ENCODE assay signal across 8 cellular contexts in genomic region chr5:171977244-171977932, GRCh38. TPM values are rescaled to one million over a fixed set of nuclear protein-coding genes. Genes with fewer than 3 reads are reported as not detected.
DNase-seq lines count a peak whose midpoint lies in the region; ATAC-seq and TF ChIP-seq lines count a peak whose summit lies in the region.
"Not testable (repeated sequence)": the region's sequence is repeated elsewhere in the genome, so short reads cannot be mapped to it uniquely, and the experiment has no call there.

No MANE protein-coding gene starts in this region.

- H3K36me3 ChIP-seq in BLaER1, result peaks cover 56% of the 10 kb centered on the region
- H3K36me3 ChIP-seq in OCI-LY3 (replicated peaks; ENCODE audit: low read depth, low read length), result peaks cover 56% of the 10 kb centered on the region

- DNase-seq in central memory CD8-positive, alpha-beta T cell (ENCODE audit: low spot score in 2 of 2); naive B cell: not testable (repeated sequence)

- H3K9ac ChIP-seq in BLaER1; OCI-LY3 (ENCODE audit: low read length): not testable (repeated sequence)

- H3K36me3 Mint-ChIP-seq in activated T-helper 17 cell treated with anti-CD3 and anti-CD28 coated beads, Interleukin-2, amount 50 U/mL, for 72 hours (ENCODE audit: low read depth), result peaks cover 25% of the 10 kb centered on the region
- not testable (repeated sequence) for H3K36me3 Mint-ChIP-seq in central memory CD8-positive, alpha-beta T cell (ENCODE audit: insufficient read depth); naive B cell
- peaks cover 59% of the 10 kb centered on the region for H3K36me3 Mint-ChIP-seq in stimulated activated naive CD8-positive, alpha-beta T cell treated with anti-CD3 and anti-CD28 coated beads, Interleukin-15, Interleukin-2, amounts not matched to agents 100 ng/mL and 50 ng/mL, for 24 hours (ENCODE audit: low read depth)

- H3K9me3 Mint-ChIP-seq in activated T-helper 17 cell treated with anti-CD3 and anti-CD28 coated beads, Interleukin-2, amount 50 U/mL, for 72 hours; central memory CD8-positive, alpha-beta T cell: not testable (repeated sequence)
- peaks cover 0 to 42% (median 18%) of the 10 kb centered on the region in 7 donors for H3K9me3 Mint-ChIP-seq in naive B cell
- peaks cover 12% of the 10 kb centered on the region for H3K9me3 Mint-ChIP-seq in stimulated activated naive CD8-positive, alpha-beta T cell treated with anti-CD3 and anti-CD28 coated beads, Interleukin-15, Interleukin-2, amounts not matched to agents 100 ng/mL and 50 ng/mL, for 24 hours

- H3K4me3 Mint-ChIP-seq in activated T-helper 17 cell treated with anti-CD3 and anti-CD28 coated beads, Interleukin-2, amount 50 U/mL, for 72 hours, result peak overlapping the region; percentile 15
- H3K4me3 Mint-ChIP-seq in central memory CD8-positive, alpha-beta T cell, result not testable (repeated sequence)
- peak overlapping the region; percentile 63 to 89 (median 78) for H3K4me3 Mint-ChIP-seq in naive B cell
- H3K4me3 Mint-ChIP-seq in stimulated activated naive CD8-positive, alpha-beta T cell treated with anti-CD3 and anti-CD28 coated beads, Interleukin-15, Interleukin-2, amounts not matched to agents 100 ng/mL and 50 ng/mL, for 24 hours, result peak overlapping the region; percentile 21

- not testable (repeated sequence) for H3K27me3 Mint-ChIP-seq in activated T-helper 17 cell treated with anti-CD3 and anti-CD28 coated beads, Interleukin-2, amount 50 U/mL, for 72 hours; central memory CD8-positive, alpha-beta T cell; naive B cell; stimulated activated naive CD8-positive, alpha-beta T cell treated with anti-CD3 and anti-CD28 coated beads, Interleukin-15, Interleukin-2, amounts not matched to agents 100 ng/mL and 50 ng/mL, for 24 hours

- TF ChIP-seq CTCF in OCI-LY3 (IDR thresholded peaks at IDR 0.05; ENCODE audit: low read depth, low read length), result not testable (repeated sequence)

- not testable (repeated sequence) for H3K27me3 ChIP-seq in BLaER1; OCI-LY3 (ENCODE audit: low read depth, low read length)

- H3K4me1 Mint-ChIP-seq in activated T-helper 17 cell treated with anti-CD3 and anti-CD28 coated beads, Interleukin-2, amount 50 U/mL, for 72 hours, result peaks cover 23% of the 10 kb centered on the region
- H3K4me1 Mint-ChIP-seq in central memory CD8-positive, alpha-beta T cell, result peaks cover 55% of the 10 kb centered on the region
- peaks cover 49 to 82% (median 69%) of the 10 kb centered on the region in 3 donors for H3K4me1 Mint-ChIP-seq in naive B cell
- peaks cover 74% of the 10 kb centered on the region for H3K4me1 Mint-ChIP-seq in stimulated activated naive CD8-positive, alpha-beta T cell treated with anti-CD3 and anti-CD28 coated beads, Interleukin-15, Interleukin-2, amounts not matched to agents 100 ng/mL and 50 ng/mL, for 24 hours (ENCODE audit: low read depth)

- peak overlapping the region; percentile 56 for H3K4me2 ChIP-seq in BLaER1
- peak overlapping the region; percentile 32; the same call in 1 of the 2 replicates for H3K4me2 ChIP-seq in OCI-LY3 (ENCODE audit: low read length)

- not testable (repeated sequence) for H3K27ac Mint-ChIP-seq in activated T-helper 17 cell treated with anti-CD3 and anti-CD28 coated beads, Interleukin-2, amount 50 U/mL, for 72 hours
- peak overlapping the region; percentile 70 for H3K27ac Mint-ChIP-seq in central memory CD8-positive, alpha-beta T cell (ENCODE audit: low read depth)
- peak overlapping the region; percentile 36 to 93 (median 90) for H3K27ac Mint-ChIP-seq in naive B cell
- peak overlapping the region; percentile 61 for H3K27ac Mint-ChIP-seq in stimulated activated naive CD8-positive, alpha-beta T cell treated with anti-CD3 and anti-CD28 coated beads, Interleukin-15, Interleukin-2, amounts not matched to agents 100 ng/mL and 50 ng/mL, for 24 hours

- H3K79me2 ChIP-seq in OCI-LY3 (ENCODE audit: low read length), result peaks cover 90% of the 10 kb centered on the region

- peak; percentile 21 for ATAC-seq in GM18502 (IDR thresholded peaks at IDR 0.05; ENCODE audit: poor library complexity, unreplicated experiment)
- peak; percentile 18 for ATAC-seq in HG02610 (IDR thresholded peaks at IDR 0.05; ENCODE audit: unreplicated experiment)
- not testable (repeated sequence) for ATAC-seq in activated T-helper 17 cell treated with anti-CD3 and anti-CD28 coated beads, Interleukin-2, amount 50 U/mL, for 72 hours (replicated peaks); central memory CD8-positive, alpha-beta T cell (replicated peaks; ENCODE audit: extremely low read depth, poor library complexity, severe bottlenecking)
- ATAC-seq in naive B cell (ENCODE audit: low read depth in 2 of 2), result peak in 1 of 2 donors; percentile 18

- H3K9me3 ChIP-seq in BLaER1 (peaks cover 46% of the 10 kb centered on the region), OCI-LY3 (ENCODE audit: insufficient read depth, low read length) (peaks cover 32% of the 10 kb centered on the region; the same call in 1 of the 2 replicates)

- H3K4me1 ChIP-seq in BLaER1 (peaks cover 21% of the 10 kb centered on the region), OCI-LY3 (ENCODE audit: low read length) (peaks cover 22% of the 10 kb centered on the region)

- H2AFZ ChIP-seq in OCI-LY3 (ENCODE audit: low read depth, low read length), result not testable (repeated sequence)

- H3K27ac ChIP-seq in BLaER1, result not testable (repeated sequence)
- H3K27ac ChIP-seq in OCI-LY3 (ENCODE audit: low read length), result peak overlapping the region; percentile 25; the same call in 1 of the 2 replicates

- H3K4me3 ChIP-seq in BLaER1, result not testable (repeated sequence)
- H3K4me3 ChIP-seq in OCI-LY3 (ENCODE audit: low read length), result peak overlapping the region; percentile 14; the same call in 1 of the 2 replicates

- H4K20me1 ChIP-seq in BLaER1, result peaks cover 81% of the 10 kb centered on the region
- H4K20me1 ChIP-seq in OCI-LY3 (ENCODE audit: insufficient read depth, low read length), result peaks cover 37% of the 10 kb centered on the region

RNA-seq across cellular contexts. Expression of gene FBXW11, which starts 29.1 kb away (rescaled TPM):
- total RNA-seq in activated T-helper 17 cell treated with anti-CD3 and anti-CD28 coated beads, Interleukin-2, amount 50 U/mL, for 72 hours, result 10 to 100 TPM; 48.1 to 51.4 TPM
- polyA plus RNA-seq in naive B cell (ENCODE audit: low read depth in 6 of 6), result 10 to 100 TPM; 35.9 to 48.0 (median 41.5) TPM
